In the genomic region with DNA sequence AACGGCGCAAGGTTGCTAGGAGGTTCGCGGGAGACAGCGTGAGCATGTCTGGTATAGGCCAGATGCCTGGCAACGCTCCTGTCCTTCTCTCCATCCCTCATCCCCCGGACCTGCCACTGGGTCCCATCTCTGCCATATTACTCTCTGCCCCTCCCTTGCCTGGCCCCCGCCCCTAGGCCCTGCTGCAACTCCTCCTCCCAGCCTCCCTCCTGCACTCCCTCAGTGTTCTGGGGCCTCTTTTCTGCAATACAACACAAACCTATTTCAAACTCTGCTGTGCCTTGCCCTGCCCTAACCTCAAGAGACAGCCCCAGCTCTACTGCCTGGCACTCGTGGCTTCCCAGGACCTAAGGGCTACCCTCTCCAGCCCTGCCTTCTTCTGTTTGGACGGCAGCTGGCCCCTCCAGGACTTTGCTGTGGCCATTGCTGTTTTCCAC, we compare ENCODE assay signal across 1 cellular context.
TF ChIP-seq lines count a peak whose summit lies in the region.

No MANE protein-coding gene starts in this region.

TF ChIP-seq in HCT116, 20 proteins besides CTCF, POLR2A, EP300 and RAD21 (continued from another document):
- TF ChIP-seq, protein P1, sequence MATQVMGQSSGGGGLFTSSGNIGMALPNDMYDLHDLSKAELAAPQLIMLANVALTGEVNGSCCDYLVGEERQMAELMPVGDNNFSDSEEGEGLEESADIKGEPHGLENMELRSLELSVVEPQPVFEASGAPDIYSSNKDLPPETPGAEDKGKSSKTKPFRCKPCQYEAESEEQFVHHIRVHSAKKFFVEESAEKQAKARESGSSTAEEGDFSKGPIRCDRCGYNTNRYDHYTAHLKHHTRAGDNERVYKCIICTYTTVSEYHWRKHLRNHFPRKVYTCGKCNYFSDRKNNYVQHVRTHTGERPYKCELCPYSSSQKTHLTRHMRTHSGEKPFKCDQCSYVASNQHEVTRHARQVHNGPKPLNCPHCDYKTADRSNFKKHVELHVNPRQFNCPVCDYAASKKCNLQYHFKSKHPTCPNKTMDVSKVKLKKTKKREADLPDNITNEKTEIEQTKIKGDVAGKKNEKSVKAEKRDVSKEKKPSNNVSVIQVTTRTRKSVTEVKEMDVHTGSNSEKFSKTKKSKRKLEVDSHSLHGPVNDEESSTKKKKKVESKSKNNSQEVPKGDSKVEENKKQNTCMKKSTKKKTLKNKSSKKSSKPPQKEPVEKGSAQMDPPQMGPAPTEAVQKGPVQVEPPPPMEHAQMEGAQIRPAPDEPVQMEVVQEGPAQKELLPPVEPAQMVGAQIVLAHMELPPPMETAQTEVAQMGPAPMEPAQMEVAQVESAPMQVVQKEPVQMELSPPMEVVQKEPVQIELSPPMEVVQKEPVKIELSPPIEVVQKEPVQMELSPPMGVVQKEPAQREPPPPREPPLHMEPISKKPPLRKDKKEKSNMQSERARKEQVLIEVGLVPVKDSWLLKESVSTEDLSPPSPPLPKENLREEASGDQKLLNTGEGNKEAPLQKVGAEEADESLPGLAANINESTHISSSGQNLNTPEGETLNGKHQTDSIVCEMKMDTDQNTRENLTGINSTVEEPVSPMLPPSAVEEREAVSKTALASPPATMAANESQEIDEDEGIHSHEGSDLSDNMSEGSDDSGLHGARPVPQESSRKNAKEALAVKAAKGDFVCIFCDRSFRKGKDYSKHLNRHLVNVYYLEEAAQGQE (IDR thresholded peaks at IDR 0.05; ENCODE audit: low read depth), result no peak
